ENCODE assay signal across 8 cellular contexts in genomic region chr5:57174850-57175525, GRCh38. TPM values are rescaled to one million over a fixed set of nuclear protein-coding genes. Genes with fewer than 3 reads are reported as not detected.
DNase-seq lines count a peak whose midpoint lies in the region; ATAC-seq lines count a peak whose summit lies in the region.

No MANE protein-coding gene starts in this region.

- peak overlapping the region; percentile 99 for H3K27ac ChIP-seq in stomach smooth muscle (ENCODE audit: low read length)

- DNase-seq in stimulated activated naive CD8-positive, alpha-beta T cell treated with anti-CD3 and anti-CD28 coated beads, Interleukin-15, Interleukin-2, amounts not matched to agents 100 U/mL and 50 U/mL, for 24 hours: no peak
- no peak for DNase-seq in immature natural killer cell
- DNase-seq in GM03348 (ENCODE audit: low spot score): no peak
- no peak for DNase-seq in NCI-H128 (lab: John Stamatoyannopoulos, UW; ENCODE audit: unreplicated experiment)

- no peaks in the 10 kb centered on the region for H3K27me3 ChIP-seq in stomach smooth muscle (ENCODE audit: control insufficient read depth in 1 of 2, insufficient read depth in 2 of 2, low read length in 2 of 2)

- H3K4me1 ChIP-seq in stomach smooth muscle (ENCODE audit: control insufficient read depth, insufficient read depth, low read length): peaks cover 15% of the 10 kb centered on the region

- no peaks in the 10 kb centered on the region for H3K9me3 Mint-ChIP-seq in stimulated activated naive CD8-positive, alpha-beta T cell treated with anti-CD3 and anti-CD28 coated beads, Interleukin-15, Interleukin-2, amounts not matched to agents 100 ng/mL and 50 ng/mL, for 24 hours
- no peaks in the 10 kb centered on the region for H3K9me3 Mint-ChIP-seq in activated naive CD8-positive, alpha-beta T cell (ENCODE audit: low read depth)
- H3K9me3 Mint-ChIP-seq in immature natural killer cell: no peaks in the 10 kb centered on the region

- H3K27ac Mint-ChIP-seq in stimulated activated naive CD8-positive, alpha-beta T cell treated with anti-CD3 and anti-CD28 coated beads, Interleukin-15, Interleukin-2, amounts not matched to agents 100 ng/mL and 50 ng/mL, for 24 hours: peak overlapping the region; percentile 95
- H3K27ac Mint-ChIP-seq in activated naive CD8-positive, alpha-beta T cell: peak overlapping the region; percentile 99
- H3K27ac Mint-ChIP-seq in immature natural killer cell: peak overlapping the region; percentile 98 to 100 (median 99)

- H3K9ac ChIP-seq in stomach smooth muscle (ENCODE audit: low read length in 2 of 2): peak overlapping the region; percentile 96 to 99

- no peak for ATAC-seq in stimulated activated naive CD8-positive, alpha-beta T cell treated with anti-CD3 and anti-CD28 coated beads, Interleukin-15, Interleukin-2, amounts not matched to agents 100 U/mL and 50 U/mL, for 24 hours
- no peak for ATAC-seq in HG02642 (IDR thresholded peaks at IDR 0.05; ENCODE audit: poor library complexity, unreplicated experiment)

- H3K4me3 ChIP-seq in stomach smooth muscle (ENCODE audit: low read length in 2 of 2): peak overlapping the region; percentile 91 to 96

- H3K4me1 Mint-ChIP-seq in stimulated activated naive CD8-positive, alpha-beta T cell treated with anti-CD3 and anti-CD28 coated beads, Interleukin-15, Interleukin-2, amounts not matched to agents 100 ng/mL and 50 ng/mL, for 24 hours (ENCODE audit: low read depth): peaks cover 59% of the 10 kb centered on the region
- peaks cover 47% of the 10 kb centered on the region for H3K4me1 Mint-ChIP-seq in activated naive CD8-positive, alpha-beta T cell (ENCODE audit: low read depth)
- H3K4me1 Mint-ChIP-seq in immature natural killer cell: peaks cover 65 to 69% of the 10 kb centered on the region in 2 donors

- no peaks in the 10 kb centered on the region for H3K36me3 ChIP-seq in stomach smooth muscle (ENCODE audit: control insufficient read depth in 2 of 2, insufficient read depth in 2 of 2, low read length in 2 of 2)

- H3K27me3 Mint-ChIP-seq in stimulated activated naive CD8-positive, alpha-beta T cell treated with anti-CD3 and anti-CD28 coated beads, Interleukin-15, Interleukin-2, amounts not matched to agents 100 ng/mL and 50 ng/mL, for 24 hours: no peaks in the 10 kb centered on the region
- H3K27me3 Mint-ChIP-seq in activated naive CD8-positive, alpha-beta T cell: no peaks in the 10 kb centered on the region
- H3K27me3 Mint-ChIP-seq in immature natural killer cell (ENCODE audit: low read depth in 3 of 3): peaks cover 17 to 35% (median 26%) of the 10 kb centered on the region in 3 donors

- peaks cover 47% of the 10 kb centered on the region for H3K36me3 Mint-ChIP-seq in stimulated activated naive CD8-positive, alpha-beta T cell treated with anti-CD3 and anti-CD28 coated beads, Interleukin-15, Interleukin-2, amounts not matched to agents 100 ng/mL and 50 ng/mL, for 24 hours (ENCODE audit: low read depth)
- peaks cover 23% of the 10 kb centered on the region for H3K36me3 Mint-ChIP-seq in activated naive CD8-positive, alpha-beta T cell
- H3K36me3 Mint-ChIP-seq in immature natural killer cell: peaks cover 0 to 9% (median 9%) of the 10 kb centered on the region in 3 donors

- no peaks in the 10 kb centered on the region for H3K9me3 ChIP-seq in stomach smooth muscle (ENCODE audit: control insufficient read depth in 2 of 2, low read length in 2 of 2)

- peak overlapping the region; percentile 92 for H3K4me3 Mint-ChIP-seq in stimulated activated naive CD8-positive, alpha-beta T cell treated with anti-CD3 and anti-CD28 coated beads, Interleukin-15, Interleukin-2, amounts not matched to agents 100 ng/mL and 50 ng/mL, for 24 hours
- H3K4me3 Mint-ChIP-seq in activated naive CD8-positive, alpha-beta T cell: peak overlapping the region; percentile 99
- peak overlapping the region; percentile 96 to 100 (median 97) for H3K4me3 Mint-ChIP-seq in immature natural killer cell

RNA-seq across cellular contexts. Expression of gene GPBP1, which starts 1.1 kb away (rescaled TPM):
- polyA plus RNA-seq in immature natural killer cell: 10 to 100 TPM; 60.7 to 95.6 (median 80.4) TPM
